ENCODE assay signal across 9 cellular contexts in the genomic region with DNA sequence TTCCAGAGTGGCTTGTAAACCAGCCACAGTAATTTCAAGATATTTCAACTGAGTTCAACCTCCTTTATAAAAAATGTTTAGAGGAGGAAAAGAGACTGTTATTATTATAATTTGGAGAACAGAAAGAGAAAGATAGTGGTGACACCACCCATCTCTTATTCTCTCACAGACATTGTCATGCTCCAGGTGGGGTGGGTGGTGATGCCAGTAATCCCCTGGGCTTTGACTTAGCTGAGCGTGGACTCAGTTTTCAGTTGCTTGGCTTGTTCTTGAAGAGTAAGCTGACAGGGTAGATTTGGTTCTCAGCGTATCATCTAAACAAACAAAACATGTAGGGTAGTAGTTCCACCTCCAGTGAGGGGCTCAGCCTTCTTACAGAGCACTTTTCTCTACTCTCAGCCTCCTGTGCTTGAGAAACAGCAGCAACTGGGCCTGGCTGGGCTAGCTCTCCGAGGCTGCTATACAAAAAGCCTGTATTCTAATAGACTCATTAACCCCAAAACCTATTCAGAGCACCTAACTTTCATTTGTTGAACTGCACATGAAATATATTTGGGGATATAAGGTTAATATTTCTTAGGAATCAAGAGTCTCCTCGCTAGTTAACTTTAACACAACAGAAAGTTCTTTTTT. TPM values are rescaled to one million over a fixed set of nuclear protein-coding genes. Genes with fewer than 3 reads are reported as not detected.
DNase-seq lines count a peak whose midpoint lies in the region; ATAC-seq, FAIRE-seq and TF ChIP-seq lines count a peak whose summit lies in the region.
"Not testable (repeated sequence)": the region's sequence is repeated elsewhere in the genome, so short reads cannot be mapped to it uniquely, and the experiment has no call there.
"Had no signal": no experiment of that assay in that cellular context is flagged by ENCODE, and none has a peak within 500 bp of the region (broad histone marks: within the 10 kb centered on the region; RNA-seq: fewer than 3 reads in every experiment).

No MANE protein-coding gene starts in this region.

- H3K36me3 Mint-ChIP-seq in activated B cell treated with CpG ODN at 0.5 μM for 24 hours (ENCODE audit: low read depth); memory B cell; stimulated activated memory B cell treated with anti-CD40 and anti-IgM and Interleukin-4, amounts not matched to agents 10 μg/mL and 1 μg/mL and 100 μg/mL, for 72 hours: not testable (repeated sequence)

- H4K20me1 ChIP-seq in GM12878 (ENCODE audit: control insufficient read depth, insufficient read depth), result not testable (repeated sequence)

- not testable (repeated sequence) for H3K9me3 ChIP-seq in GM12878 (replicated peaks; ENCODE audit: control insufficient read depth, insufficient read depth, low read length)

- H3K79me2 ChIP-seq in GM12878 (ENCODE audit: control insufficient read depth, insufficient read depth, low read length), result not testable (repeated sequence)

- not testable (repeated sequence) for H3K9ac ChIP-seq in GM12878 (ENCODE audit: control insufficient read depth, insufficient read depth, low read length)

- H3K4me1 ChIP-seq in GM12878 (ENCODE audit: control insufficient read depth, insufficient read depth, low read length), result not testable (repeated sequence)

- CTCF ChIA-PET in activated B cell treated with CpG ODN at 0.5 μM for 24 hours (lab: Charles Lee); GM12878 (lab: Yijun Ruan, JAX): not testable (repeated sequence)

- not testable (repeated sequence) for H3K27ac Mint-ChIP-seq in activated B cell treated with CpG ODN at 0.5 μM for 24 hours; memory B cell; stimulated activated memory B cell treated with anti-CD40 and anti-IgM and Interleukin-4, amounts not matched to agents 10 μg/mL and 1 μg/mL and 100 μg/mL, for 72 hours

- not testable (repeated sequence) for TF ChIP-seq RAD21 in GM12878 (IDR thresholded peaks at IDR 0.05; ENCODE audit: insufficient read depth, low read depth, low read length)

- SMC1A ChIA-PET in GM12878 (lab: Charles Lee; ENCODE audit: uncharacterized antibody, unreplicated experiment), result not testable (repeated sequence)

- not testable (repeated sequence) for TF ChIP-seq EP300 in GM12878 (IDR thresholded peaks at IDR 0.05; ENCODE audit: borderline replicate concordance in 1 of 2, control insufficient read depth in 1 of 2, low read depth in 2 of 2, low read length in 2 of 2)

- not testable (repeated sequence) for TF ChIP-seq CTCF in activated B cell treated with CpG ODN at 0.5 μM for 24 hours (IDR thresholded peaks at IDR 0.05); GM12878 (IDR thresholded peaks at IDR 0.05 in 2 of 3, conservative IDR thresholded peaks at IDR 0.05 in 1 of 3; ENCODE audit: control insufficient read depth in 2 of 3, extremely low read depth in 1 of 3, insufficient read depth in 1 of 3, low read depth in 3 of 3, low read length in 3 of 3)

- not testable (repeated sequence) for H3K27ac ChIP-seq in GM12878 (ENCODE audit: control insufficient read depth, insufficient read depth)

- H3K4me3 Mint-ChIP-seq in activated B cell treated with CpG ODN at 0.5 μM for 24 hours; memory B cell; stimulated activated memory B cell treated with anti-CD40 and anti-IgM and Interleukin-4, amounts not matched to agents 10 μg/mL and 1 μg/mL and 100 μg/mL, for 72 hours: not testable (repeated sequence)

- not testable (repeated sequence) for FAIRE-seq in GM12878 (lab: Jason Lieb, UNC)

- not testable (repeated sequence) for H3K4me3 ChIP-seq in GM12878

- H2AFZ ChIP-seq in GM12878 (ENCODE audit: control insufficient read depth, low read depth, low read length), result not testable (repeated sequence)

- peak; percentile 12 for DNase-seq in activated B cell treated with CpG ODN at 0.5 μM for 24 hours
- not testable (repeated sequence) for DNase-seq in GM12878 (ENCODE audit: low read depth, low spot score); memory B cell (ENCODE audit: low spot score in 2 of 2)

- H3K27me3 ChIP-seq in GM12878 (replicated peaks in 1 of 2; ENCODE audit: control insufficient read depth in 2 of 2, insufficient read depth in 2 of 2, low read length in 1 of 2), result not testable (repeated sequence)

- H3K36me3 ChIP-seq in GM12878 (ENCODE audit: control insufficient read depth in 2 of 2, insufficient read depth in 2 of 2, low read length in 1 of 2), result not testable (repeated sequence)

- POLR2A ChIA-PET in activated B cell treated with CpG ODN at 0.5 μM for 24 hours (lab: Charles Lee); GM12878 (lab: Charles Lee): not testable (repeated sequence)

- H3K4me2 ChIP-seq in GM12878 (ENCODE audit: control insufficient read depth, insufficient read depth), result not testable (repeated sequence)

- not testable (repeated sequence) for BruUV-seq in GM12878 (replicated peaks; lab: Mats Ljungman, UMichigan)

- intact Hi-C loops in activated B cell treated with CpG ODN at 0.5 μM for 24 hours (cut with micrococcal nuclease); GM12878 (cut with micrococcal nuclease; ENCODE audit: unreplicated experiment): not testable (repeated sequence)

- TF ChIP-seq POLR2A in GM12878 (IDR thresholded peaks at IDR 0.05; ENCODE audit: low read depth, low read length), result not testable (repeated sequence)

- H3K27me3 Mint-ChIP-seq in activated B cell treated with CpG ODN at 0.5 μM for 24 hours; memory B cell; stimulated activated memory B cell treated with anti-CD40 and anti-IgM and Interleukin-4, amounts not matched to agents 10 μg/mL and 1 μg/mL and 100 μg/mL, for 72 hours: not testable (repeated sequence)

- ATAC-seq in GM18868 (IDR thresholded peaks at IDR 0.05; ENCODE audit: unreplicated experiment), result peak; percentile 80
- peak; percentile 52 for ATAC-seq in GM21360 (IDR thresholded peaks at IDR 0.05; ENCODE audit: unreplicated experiment)
- ATAC-seq in HG03354 (IDR thresholded peaks at IDR 0.05; ENCODE audit: poor library complexity, severe bottlenecking, unreplicated experiment), result peak; percentile 73
- ATAC-seq in activated B cell treated with CpG ODN at 0.5 μM for 24 hours (ENCODE audit: low read depth), result peak; percentile 99
- peak; percentile 66 for ATAC-seq in GM12878
- peak; percentile 99 for ATAC-seq in memory B cell (ENCODE audit: low read depth)
- ATAC-seq in stimulated activated memory B cell treated with anti-CD40 and anti-IgM and Interleukin-4, amounts not matched to agents 10 μg/mL and 1 μg/mL and 100 μg/mL, for 72 hours, result peak; percentile 100

- H3K9me3 Mint-ChIP-seq in activated B cell treated with CpG ODN at 0.5 μM for 24 hours; memory B cell; stimulated activated memory B cell treated with anti-CD40 and anti-IgM and Interleukin-4, amounts not matched to agents 10 μg/mL and 1 μg/mL and 100 μg/mL, for 72 hours: not testable (repeated sequence)

- RAD21 ChIA-PET in GM12878 (lab: Charles Lee; ENCODE audit: unreplicated experiment), result not testable (repeated sequence)

- in situ Hi-C loops in GM12878 (cut with MboI), result not testable (repeated sequence)

- 22% methylated on average over 1 of the region's 4 CpGs for WGBS in GM12878 (ENCODE audit: insufficient coverage, insufficient replicate concordance, low lambda C conversion rate, missing lambda C conversion rate)

- H3K4me1 Mint-ChIP-seq in activated B cell treated with CpG ODN at 0.5 μM for 24 hours; memory B cell; stimulated activated memory B cell treated with anti-CD40 and anti-IgM and Interleukin-4, amounts not matched to agents 10 μg/mL and 1 μg/mL and 100 μg/mL, for 72 hours: not testable (repeated sequence)

RNA-seq across cellular contexts. Expression of a gene that starts 43.1 kb away (rescaled TPM):
- total RNA-seq in activated B cell treated with CpG ODN at 0.5 μM for 24 hours, result 1.9 and 3.4 TPM in 2 replicates
- total RNA-seq in GM12878 (2013; cell fraction: nucleolus; rRNA removed), result 3.0 and 4.9 TPM in 2 replicates
- 5.1 and 11.8 TPM in 2 replicates for total RNA-seq in GM12878 (2014; rRNA removed)
- total RNA-seq in GM12878 (2014; rRNA removed; fragmentation: Illumina TruSeq; extraction: Trizol), result 0.18 and 0.67 TPM in 2 replicates
- not detected in 2 replicates for total RNA-seq in GM12878 (2021)
- 6.4 TPM for polyA plus RNA-seq in GM12878 (2011; ENCODE audit: low read depth)
- polyA plus RNA-seq in GM12878 (2011; rRNA removed), result 0.82 and 25.5 TPM in 2 replicates
- 21.5 and 26.6 TPM in 2 replicates for polyA plus RNA-seq in GM12878 (2011; cell fraction: cytosol; rRNA removed)
- 6.2 and 6.8 TPM in 2 replicates for polyA plus RNA-seq in GM12878 (2011; cell fraction: nucleus; rRNA removed)
- 0.79 and 4.0 TPM in 2 replicates for polyA plus RNA-seq in GM12878 (2012)
- polyA plus RNA-seq in GM12878 (2014; fragmentation: Illumina TruSeq; extraction: Trizol), result 5.2 and 7.1 TPM in 2 replicates
- polyA plus RNA-seq in GM12878 (2014; fragmentation: Nextera tagmentation; extraction: Ambion mirVana), result under 1 TPM in 1 of 2 experiments, not detected in 1; 0.11 TPM
- 5.1 and 7.3 TPM in 2 replicates for polyA plus RNA-seq in GM12878 (2014; rRNA removed)
- 10 to 100 TPM in 1 of 2 experiments, 1 to 10 TPM in 1; 1.5 to 10.7 TPM for polyA plus RNA-seq in GM12878 (2016; fragmentation: Nextera tagmentation; extraction: Ambion mirVana)
- 8.0 and 22.8 TPM in 2 replicates for polyA minus RNA-seq in GM12878 (2011; rRNA and poly(A)+ RNA removed)
- polyA minus RNA-seq in GM12878 (2011; cell fraction: cytosol; rRNA and poly(A)+ RNA removed), result 5.2 TPM in 1 of 2 replicates, not detected in the other
- 0.36 and 0.48 TPM in 2 replicates for polyA minus RNA-seq in GM12878 (2011; cell fraction: nucleus; rRNA and poly(A)+ RNA removed)
- total RNA-seq: CD4-positive, CD25-positive, alpha-beta regulatory T cell had no signal
- polyA plus RNA-seq: GM23338 had no signal
